1 cellular context compared by ENCODE assay signal in the genomic region with DNA sequence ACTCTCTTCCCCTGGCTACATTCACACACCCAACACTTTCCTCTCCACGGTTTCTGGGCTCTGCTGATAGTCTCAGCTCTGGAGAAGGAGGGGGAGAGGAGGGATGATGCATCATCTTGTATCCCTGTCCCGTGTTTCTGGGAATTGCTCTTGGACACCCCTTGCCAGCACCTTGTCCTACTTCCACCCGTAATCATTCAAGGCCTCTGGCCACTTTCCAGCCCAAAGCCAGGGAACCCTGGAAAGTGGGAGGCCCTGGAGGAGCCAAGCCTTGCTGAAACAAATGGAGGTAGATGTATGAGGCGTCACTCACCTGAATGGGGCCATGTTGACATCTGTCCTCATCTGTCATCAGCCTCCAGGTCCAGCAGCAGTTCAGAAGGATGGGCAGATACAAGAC.
TF ChIP-seq lines count a peak whose summit lies in the region.

No MANE protein-coding gene starts in this region.

TF ChIP-seq in SK-N-SH treated with all-trans-retinoic acid at 6 μM for 48 hours, 23 proteins besides CTCF, POLR2A, EP300 and RAD21 (continued from another document):
- TF ChIP-seq, protein P1, sequence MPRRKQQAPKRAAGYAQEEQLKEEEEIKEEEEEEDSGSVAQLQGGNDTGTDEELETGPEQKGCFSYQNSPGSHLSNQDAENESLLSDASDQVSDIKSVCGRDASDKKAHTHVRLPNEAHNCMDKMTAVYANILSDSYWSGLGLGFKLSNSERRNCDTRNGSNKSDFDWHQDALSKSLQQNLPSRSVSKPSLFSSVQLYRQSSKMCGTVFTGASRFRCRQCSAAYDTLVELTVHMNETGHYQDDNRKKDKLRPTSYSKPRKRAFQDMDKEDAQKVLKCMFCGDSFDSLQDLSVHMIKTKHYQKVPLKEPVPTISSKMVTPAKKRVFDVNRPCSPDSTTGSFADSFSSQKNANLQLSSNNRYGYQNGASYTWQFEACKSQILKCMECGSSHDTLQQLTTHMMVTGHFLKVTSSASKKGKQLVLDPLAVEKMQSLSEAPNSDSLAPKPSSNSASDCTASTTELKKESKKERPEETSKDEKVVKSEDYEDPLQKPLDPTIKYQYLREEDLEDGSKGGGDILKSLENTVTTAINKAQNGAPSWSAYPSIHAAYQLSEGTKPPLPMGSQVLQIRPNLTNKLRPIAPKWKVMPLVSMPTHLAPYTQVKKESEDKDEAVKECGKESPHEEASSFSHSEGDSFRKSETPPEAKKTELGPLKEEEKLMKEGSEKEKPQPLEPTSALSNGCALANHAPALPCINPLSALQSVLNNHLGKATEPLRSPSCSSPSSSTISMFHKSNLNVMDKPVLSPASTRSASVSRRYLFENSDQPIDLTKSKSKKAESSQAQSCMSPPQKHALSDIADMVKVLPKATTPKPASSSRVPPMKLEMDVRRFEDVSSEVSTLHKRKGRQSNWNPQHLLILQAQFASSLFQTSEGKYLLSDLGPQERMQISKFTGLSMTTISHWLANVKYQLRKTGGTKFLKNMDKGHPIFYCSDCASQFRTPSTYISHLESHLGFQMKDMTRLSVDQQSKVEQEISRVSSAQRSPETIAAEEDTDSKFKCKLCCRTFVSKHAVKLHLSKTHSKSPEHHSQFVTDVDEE (CRISPR knock-in tag; IDR thresholded peaks at IDR 0.05): no peak
- no peak for TF ChIP-seq OSR1 (CRISPR knock-in tag; IDR thresholded peaks at IDR 0.05)
- no peak for TF ChIP-seq ZC3H10 (CRISPR knock-in tag; IDR thresholded peaks at IDR 0.05)
- no peak for TF ChIP-seq GLIS3 (CRISPR knock-in tag; IDR thresholded peaks at IDR 0.05)
- TF ChIP-seq ZNF565 (CRISPR knock-in tag; conservative IDR thresholded peaks at IDR 0.05; ENCODE audit: low read depth): no peak
- TF ChIP-seq PPARA (CRISPR knock-in tag; IDR thresholded peaks at IDR 0.05; ENCODE audit: borderline replicate concordance): no peak
